ENCODE assay signal across 22 cellular contexts in genomic region chr4:108885211-108885610, GRCh38.
DNase-seq lines count a peak whose midpoint lies in the region; ATAC-seq and TF ChIP-seq lines count a peak whose summit lies in the region.
"Had no signal": no experiment of that assay in that cellular context is flagged by ENCODE, and none has a peak within 500 bp of the region (broad histone marks: within the 10 kb centered on the region; RNA-seq: fewer than 3 reads in every experiment).

No MANE protein-coding gene starts in this region.

- H3K27ac ChIP-seq in IMR-90 (ENCODE audit: insufficient read depth, low read length) = peak overlapping the region; percentile 9; the same call in 1 of the 2 replicates
- H3K27ac ChIP-seq: C4-2B, transverse colon had no signal

- in situ Hi-C loops in IMR-90 (cut with MboI; ENCODE audit: low sequenced_read_pairs) (no loop called here), astrocyte of the spinal cord (cut with HindIII; ENCODE audit: low sequenced_read_pairs) (no loop called here), HAP-1 (cut with MboI; ENCODE audit: low sequenced_read_pairs) (no loop called here)

- H3K9me1 ChIP-seq in IMR-90 (ENCODE audit: insufficient read depth, low read length) = peaks cover 3% of the 10 kb centered on the region; the same call in 1 of the 2 replicates

- peak overlapping the region; percentile 50; the same call in 1 of the 2 replicates for H4K5ac ChIP-seq in IMR-90 (ENCODE audit: low read depth, low read length)

- TF ChIP-seq POLR2A in IMR-90 (IDR thresholded peaks at IDR 0.05; ENCODE audit: low read depth, low read length) = no peak

- peak overlapping the region; percentile 69; the same call in 1 of the 2 replicates for H3K4ac ChIP-seq in IMR-90 (ENCODE audit: low read depth, low read length)

- peak overlapping the region; percentile 73; the same call in 1 of the 2 replicates for H3K18ac ChIP-seq in IMR-90 (ENCODE audit: low read depth, low read length)

- H3K4me2 ChIP-seq in IMR-90 (ENCODE audit: low read depth, low read length) = peak overlapping the region; percentile 78; the same call in 1 of the 2 replicates

- POLR2A ChIA-PET in IMR-90 (lab: Charles Lee; ENCODE audit: unreplicated experiment) = no interaction called here

- H3K56ac ChIP-seq in IMR-90 (ENCODE audit: extremely low read depth, insufficient read depth, low read length) = peak overlapping the region; percentile 84; the same call in 1 of the 2 replicates

- BruUV-seq in IMR-90 (replicated peaks; lab: Mats Ljungman, UMichigan) = no TSS peak

- peak; percentile 25 for ATAC-seq in IMR-90 (ENCODE audit: low read depth)
- ATAC-seq: HepG2; stimulated activated naive CD8-positive, alpha-beta T cell treated with anti-CD3 and anti-CD28 coated beads, Interleukin-15, Interleukin-2, amounts not matched to agents 100 U/mL and 50 U/mL, for 24 hours had no signal

- WGBS in IMR-90 (ENCODE audit: extremely low coverage in 2 of 2, insufficient read length in 1 of 2), 2 experiments = no CpG with 5 or more reads among the region's 1 CpG

- peak overlapping the region; percentile 74; the same call in 2 of the 3 replicates for H2BK15ac ChIP-seq in IMR-90 (ENCODE audit: low read depth, low read length)

- no peak overlapping the region for H2AFZ ChIP-seq in IMR-90 (replicated peaks; ENCODE audit: low read length, poor library complexity)

- peak overlapping the region; percentile 70 to 88 for H4K8ac ChIP-seq in IMR-90 (ENCODE audit: low read depth in 2 of 2, low read length in 2 of 2)

- H4K91ac ChIP-seq in IMR-90 (ENCODE audit: insufficient read depth, low read depth, low read length) = peak overlapping the region; percentile 85

- H3K4me1 ChIP-seq in IMR-90 (ENCODE audit: control insufficient read depth, insufficient read depth, low read length) (peaks cover 8% of the 10 kb centered on the region; the same call in 1 of the 2 replicates), HAP-1 (peaks cover 34% of the 10 kb centered on the region)
- H3K4me1 ChIP-seq: transverse colon had no signal

- H3K36me3 ChIP-seq in IMR-90 (ENCODE audit: control insufficient read depth, insufficient read depth, low read length) (no peaks in the 10 kb centered on the region), kidney epithelial cell (ENCODE audit: control insufficient read depth, insufficient read depth, low read length) (no peaks in the 10 kb centered on the region), HAP-1 (replicated peaks) (no peaks in the 10 kb centered on the region)
- H3K36me3 ChIP-seq: transverse colon had no signal

- H3K27me3 ChIP-seq in IMR-90 (ENCODE audit: control insufficient read depth, insufficient read depth, low read length) = no peaks in the 10 kb centered on the region
- H3K27me3 ChIP-seq in kidney epithelial cell (ENCODE audit: control insufficient read depth, insufficient read depth, low read length) = no peaks in the 10 kb centered on the region
- H3K27me3 ChIP-seq in HAP-1 (ENCODE audit: low read depth) = no peaks in the 10 kb centered on the region
- H3K27me3 ChIP-seq: transverse colon had no signal

- no peaks in the 10 kb centered on the region for H4K20me1 ChIP-seq in IMR-90 (ENCODE audit: insufficient read depth, low read length)

- no peak for TF ChIP-seq RAD21 in IMR-90 (IDR thresholded peaks at IDR 0.05; ENCODE audit: low read length)

- H2BK20ac ChIP-seq in IMR-90 (ENCODE audit: low read depth, low read length) = peak overlapping the region; percentile 97

- peak; percentile 29 for DNase-seq in A172 (ENCODE audit: low spot score)
- peak; percentile 58 for DNase-seq in IMR-90
- DNase-seq in astrocyte of the spinal cord (ENCODE audit: low read depth, low spot score) = peak; percentile 63
- peak; percentile 32 for DNase-seq in kidney epithelial cell (ENCODE audit: low read depth)
- no peak for DNase-seq in SW480 (ENCODE audit: low spot score)
- no peak for DNase-seq in iPS-NIHi11 (ENCODE audit: low spot score)
- DNase-seq in NCI-H1694 (lab: John Stamatoyannopoulos, UW) = no peak
- no peak for DNase-seq in HAP-1 (ENCODE audit: low spot score in 2 of 2)
- DNase-seq: 8988T; activated CD4-positive, alpha-beta memory T cell treated with anti-CD3 and anti-CD28 coated beads for 36 hours; activated naive CD4-positive, alpha-beta T cell treated with anti-CD3 and anti-CD28 coated beads for 36 hours; DMS153; effector CD8-positive, alpha-beta T cell; hippocampal formation; kidney; mesendoderm; NCI-H187; stimulated activated naive CD8-positive, alpha-beta T cell treated with anti-CD3 and anti-CD28 coated beads, Interleukin-15, Interleukin-2, amounts not matched to agents 100 U/mL and 50 U/mL, for 24 hours; SW 1271; transverse colon had no signal

- dilution Hi-C loops in IMR-90 (cut with HindIII; ENCODE audit: low sequenced_read_pairs, unreplicated experiment) = no loop called here

- H3K9ac ChIP-seq in IMR-90 (ENCODE audit: low read depth, low read length) = peak overlapping the region; percentile 78; the same call in 1 of the 2 replicates

- CTCF ChIA-PET in IMR-90 (lab: Yijun Ruan, JAX) = no interaction called here

- no peak overlapping the region for H3K4me3 ChIP-seq in IMR-90 (ENCODE audit: insufficient read depth, low read depth, low read length)
- no peak overlapping the region for H3K4me3 ChIP-seq in astrocyte of the spinal cord (ENCODE audit: low read depth, low read length)
- no peak overlapping the region for H3K4me3 ChIP-seq in kidney epithelial cell (ENCODE audit: low read depth, low read length)
- no peak overlapping the region for H3K4me3 ChIP-seq in HAP-1
- H3K4me3 ChIP-seq: transverse colon had no signal

- TF ChIP-seq CTCF in IMR-90 (conservative IDR thresholded peaks at IDR 0.05; ENCODE audit: low read depth, low read length) (no peak), astrocyte of the spinal cord (IDR thresholded peaks at IDR 0.05; ENCODE audit: low read depth, low read length) (no peak), kidney epithelial cell (IDR thresholded peaks at IDR 0.05; ENCODE audit: insufficient read depth, low read length, poor library complexity, severe bottlenecking) (no peak)

- H2AK9ac ChIP-seq in IMR-90 (replicated peaks; ENCODE audit: low read depth, low read length, poor library complexity) = no peak overlapping the region

- H2BK120ac ChIP-seq in IMR-90 (ENCODE audit: low read depth, low read length) = peak overlapping the region; percentile 92

- intact Hi-C loops in IMR-90 (cut with micrococcal nuclease) = no loop called here

- peak overlapping the region; percentile 92; the same call in 1 of the 2 replicates for H3K23ac ChIP-seq in IMR-90 (ENCODE audit: low read depth, low read length)

- no peaks in the 10 kb centered on the region for H3K79me1 ChIP-seq in IMR-90 (ENCODE audit: low read depth in 1 of 2, low read length in 2 of 2)

- peak overlapping the region; percentile 43; the same call in 1 of the 2 replicates for H2AK5ac ChIP-seq in IMR-90 (ENCODE audit: low read depth, low read length)

- H2BK5ac ChIP-seq in IMR-90 (ENCODE audit: low read depth, low read length, poor library complexity, severe bottlenecking) = peak overlapping the region; percentile 99

- H3K14ac ChIP-seq in IMR-90 (replicated peaks; ENCODE audit: low read depth, low read length) = peak overlapping the region; percentile 83

- H3K9me3 ChIP-seq in IMR-90 (ENCODE audit: control insufficient read depth, insufficient read depth, low read length) (no peaks in the 10 kb centered on the region), HAP-1 (no peaks in the 10 kb centered on the region)
- H3K9me3 ChIP-seq: transverse colon had no signal

TF ChIP-seq in IMR-90, 13 proteins besides CTCF, POLR2A, EP300 and RAD21:
- no peak for TF ChIP-seq MAZ (IDR thresholded peaks at IDR 0.05; ENCODE audit: borderline replicate concordance, low read depth, low read length)

Comparison
In these comparisons a context has a peak if more than half of its experiments do, and no peak if none do; other contexts are left out.
1. DNase-seq: peak in A172 (single experiment), IMR-90 (single experiment), astrocyte of the spinal cord (single experiment) and kidney epithelial cell (single experiment); none in SW480 (single experiment), iPS-NIHi11 (single experiment), NCI-H1694 (single experiment) and HAP-1 (0 of 2).